Comparison of ENCODE assay signal across 1 cellular context in genomic region chr9:36008774-36009300, GRCh38.
TF ChIP-seq lines count a peak whose summit lies in the region.

No MANE protein-coding gene starts in this region.

TF ChIP-seq in HepG2, 621 proteins besides CTCF, POLR2A, EP300 and RAD21 (continued from another document):
- TF ChIP-seq E2F1 (CRISPR knock-in tag; IDR thresholded peaks at IDR 0.05) (no peak), ZNF143 (CRISPR knock-in tag; IDR thresholded peaks at IDR 0.05) (no peak), ZFP36 (IDR thresholded peaks at IDR 0.05; ENCODE audit: borderline replicate concordance, low read depth, low read length, partially characterized antibody) (peak; percentile 41), GATAD2A (CRISPR knock-in tag; IDR thresholded peaks at IDR 0.05) (peak; percentile 49; the same call in 1 of the 2 replicates), HDAC2 (CRISPR knock-in tag; IDR thresholded peaks at IDR 0.05) (0 out of 2 replicates have a peak, but pooled peaks have one; percentile 17), ATF3 (CRISPR knock-in tag; IDR thresholded peaks at IDR 0.05) (no peak), ZKSCAN5 (CRISPR knock-in tag; IDR thresholded peaks at IDR 0.05) (no peak), ZBTB1 (CRISPR knock-in tag; IDR thresholded peaks at IDR 0.05; ENCODE audit: borderline replicate concordance) (no peak), BHLHE40 (IDR thresholded peaks at IDR 0.05; ENCODE audit: low read length) (0 out of 2 replicates have a peak, but pooled peaks have one; percentile 35), XRCC5 (optimal IDR thresholded peaks at IDR 0.05; ENCODE audit: low read length) (peak; percentile 96), ZNF354B (CRISPR knock-in tag; IDR thresholded peaks at IDR 0.05) (no peak), PREB (CRISPR knock-in tag; IDR thresholded peaks at IDR 0.05) (no peak), ZNF574 (CRISPR knock-in tag; IDR thresholded peaks at IDR 0.05) (peak; percentile 50; the same call in 1 of the 2 replicates), ATF2 (CRISPR knock-in tag; IDR thresholded peaks at IDR 0.05) (peak; percentile 32; the same call in 1 of the 2 replicates), ERF (CRISPR knock-in tag; IDR thresholded peaks at IDR 0.05) (0 out of 2 replicates have a peak, but pooled peaks have one; percentile 30), ZNF101 (CRISPR knock-in tag; IDR thresholded peaks at IDR 0.05; ENCODE audit: borderline replicate concordance, low read depth) (no peak), TEAD3 (CRISPR knock-in tag; optimal IDR thresholded peaks at IDR 0.05; ENCODE audit: borderline replicate concordance) (peak; percentile 59), CREM (IDR thresholded peaks at IDR 0.05) (no peak), CREM (CRISPR knock-in tag; IDR thresholded peaks at IDR 0.05) (no peak), HOMEZ (CRISPR knock-in tag; IDR thresholded peaks at IDR 0.05; ENCODE audit: low read depth) (0 out of 2 replicates have a peak, but pooled peaks have one; percentile 15), FOSL2 (CRISPR knock-in tag; IDR thresholded peaks at IDR 0.05) (peak; percentile 29; the same call in 1 of the 2 replicates), KLF16 (CRISPR knock-in tag; IDR thresholded peaks at IDR 0.05) (peak in 1 of 2 experiments; percentile 53; a peak in 2 of 4 replicates), MZF1 (CRISPR knock-in tag; IDR thresholded peaks at IDR 0.05; ENCODE audit: borderline replicate concordance) (peak; percentile 29; the same call in 1 of the 2 replicates), FOXO1 (CRISPR knock-in tag; IDR thresholded peaks at IDR 0.05) (0 out of 2 replicates have a peak, but pooled peaks have one; percentile 14), THAP8 (CRISPR knock-in tag; IDR thresholded peaks at IDR 0.05; ENCODE audit: borderline replicate concordance) (no peak), HOXA5 (CRISPR knock-in tag; IDR thresholded peaks at IDR 0.05) (no peak), PITX1 (CRISPR knock-in tag; IDR thresholded peaks at IDR 0.05) (peak; percentile 61; the same call in 1 of the 2 replicates), BCL6 (CRISPR knock-in tag; IDR thresholded peaks at IDR 0.05) (no peak), ZBTB7B (CRISPR knock-in tag; IDR thresholded peaks at IDR 0.05) (0 out of 2 replicates have a peak, but pooled peaks have one; percentile 33), ZNF629 (CRISPR knock-in tag; conservative IDR thresholded peaks at IDR 0.05) (no peak), TARDBP (CRISPR knock-in tag; IDR thresholded peaks at IDR 0.05) (0 out of 2 replicates have a peak, but pooled peaks have one; percentile 28), HOXD1 (CRISPR knock-in tag; IDR thresholded peaks at IDR 0.05) (no peak), GTF2F1 (IDR thresholded peaks at IDR 0.05; ENCODE audit: low read length) (no peak), SMC3 (IDR thresholded peaks at IDR 0.05; ENCODE audit: low read length) (peak; percentile 87), ZNF232 (CRISPR knock-in tag; IDR thresholded peaks at IDR 0.05; ENCODE audit: borderline replicate concordance) (no peak), KLF15 (CRISPR knock-in tag; IDR thresholded peaks at IDR 0.05; ENCODE audit: borderline replicate concordance) (no peak), ATAD3A (CRISPR knock-in tag; IDR thresholded peaks at IDR 0.05) (no peak), PHF8 (CRISPR knock-in tag; IDR thresholded peaks at IDR 0.05) (0 out of 2 replicates have a peak, but pooled peaks have one; percentile 24), ATF7 (IDR thresholded peaks at IDR 0.05) (no peak), ATF7 (CRISPR knock-in tag; IDR thresholded peaks at IDR 0.05) (no peak), ZNF337 (CRISPR knock-in tag; IDR thresholded peaks at IDR 0.05; ENCODE audit: borderline replicate concordance, low read depth) (no peak), KDM2A (CRISPR knock-in tag; IDR thresholded peaks at IDR 0.05; ENCODE audit: borderline replicate concordance, low read depth) (peak; percentile 70; the same call in 1 of the 2 replicates), IRF2 (CRISPR knock-in tag; IDR thresholded peaks at IDR 0.05) (0 out of 2 replicates have a peak, but pooled peaks have one; percentile 25), ZBTB49 (CRISPR knock-in tag; IDR thresholded peaks at IDR 0.05; ENCODE audit: borderline replicate concordance) (peak; percentile 71; the same call in 1 of the 2 replicates)
TF ChIP-seq in HepG2: peak in this region for 50.
